Comparison of ENCODE assay signal across 8 cellular contexts in the genomic region with DNA sequence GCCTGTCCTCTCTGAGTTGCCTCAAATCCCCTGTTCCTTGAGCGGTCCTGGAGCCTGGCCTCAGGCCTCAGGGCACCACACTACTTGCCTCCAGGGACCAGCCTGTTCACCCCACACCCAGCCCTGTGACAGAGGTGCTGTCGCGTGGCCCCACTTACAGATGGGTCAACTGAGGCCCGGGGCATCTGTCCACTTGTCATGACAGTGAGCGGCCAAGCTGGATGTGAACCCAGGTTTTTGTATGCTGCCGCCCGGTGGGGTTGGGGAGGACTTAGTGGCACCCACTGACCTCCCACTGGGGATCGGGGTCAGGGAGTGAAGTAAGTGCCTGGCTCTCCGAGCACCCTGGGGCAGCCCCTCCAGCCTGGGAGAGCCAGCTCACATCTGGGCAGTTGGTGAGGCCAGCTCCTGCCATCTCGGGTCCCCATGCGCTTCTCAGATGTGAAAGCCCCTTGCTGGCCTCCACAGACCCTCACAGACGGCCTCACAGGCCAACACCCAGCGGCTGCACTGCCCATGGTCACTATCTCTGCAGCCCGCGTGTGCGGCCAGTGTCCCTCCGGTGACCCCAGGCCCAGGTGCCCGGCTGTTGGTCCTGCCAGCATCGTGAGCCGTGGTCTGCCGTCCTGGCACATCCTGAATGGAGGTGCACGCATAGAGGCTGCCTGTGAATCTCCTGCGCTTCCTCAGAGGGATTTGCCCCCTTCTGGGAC. TPM values are rescaled to one million over a fixed set of nuclear protein-coding genes. Genes with fewer than 3 reads are reported as not detected.
DNase-seq lines count a peak whose midpoint lies in the region; ATAC-seq, FAIRE-seq and TF ChIP-seq lines count a peak whose summit lies in the region.

No MANE protein-coding gene starts in this region.

- H3K9me3 ChIP-seq in mammary epithelial cell (replicated peaks; ENCODE audit: insufficient read depth, low read length), result no peaks in the 10 kb centered on the region
- H3K9me3 ChIP-seq in esophagus (ENCODE audit: control insufficient read depth in 2 of 2, insufficient read depth in 1 of 2, low read depth in 1 of 2, low read length in 1 of 2), result no peaks in the 10 kb centered on the region
- no peaks in the 10 kb centered on the region for H3K9me3 ChIP-seq in vagina

- BruUV-seq in MCF 10A (replicated peaks; lab: Mats Ljungman, UMichigan), result no TSS peak
- no TSS peak for BruUV-seq in mammary epithelial cell (replicated peaks; lab: Mats Ljungman, UMichigan)

- 88% methylated on average over 15 of the region's 23 CpGs for WGBS in mammary epithelial cell (ENCODE audit: low coverage, missing lambda C conversion rate)
- WGBS in esophagus, 2 donors, result 76 to 80% methylated on average over 23 of the region's 23 CpGs

- H3K27me3 ChIP-seq in mammary epithelial cell (ENCODE audit: insufficient read depth, low read length), result no peaks in the 10 kb centered on the region
- no peaks in the 10 kb centered on the region for H3K27me3 ChIP-seq in esophagus (ENCODE audit: control insufficient read depth in 1 of 2, insufficient read depth in 2 of 2, low read length in 2 of 2)
- H3K27me3 ChIP-seq in vagina, result no peaks in the 10 kb centered on the region

- H3K4me1 ChIP-seq in mammary epithelial cell (ENCODE audit: insufficient read depth, low read length), result peaks cover 28% of the 10 kb centered on the region
- peaks cover 2 to 39% of the 10 kb centered on the region in 2 donors for H3K4me1 ChIP-seq in esophagus (ENCODE audit: control insufficient read depth in 2 of 2, insufficient read depth in 2 of 2, low read length in 1 of 2)
- peaks cover 72% of the 10 kb centered on the region for H3K4me1 ChIP-seq in vagina

- peak overlapping the region; percentile 39 for H3K27ac Mint-ChIP-seq in MCF 10A (ENCODE audit: low read depth, unreplicated experiment)
- H3K27ac Mint-ChIP-seq in nephron, result peak overlapping the region in 2 of 3 experiments; percentile 75 to 76
- no peak overlapping the region for H3K27ac Mint-ChIP-seq in activated T-helper 2 cell treated with anti-CD3 and anti-CD28 coated beads, Interferon-gamma antibody, Interleukin-2, Interleukin-4, amounts not matched to agents 10 μg/mL and 5 μg/mL and 100 μg/mL, durations not matched to agents 14 hours and 24 hours and 36 hours

- intact Hi-C loops in MCF 10A (cut with micrococcal nuclease) (no loop called here), mammary epithelial cell (cut with micrococcal nuclease) (no loop called here), vagina (cut with DNase I) (no loop called here)
- intact Hi-C loops in activated T-helper 2 cell treated with anti-CD3 and anti-CD28 coated beads, Interferon-gamma antibody, Interleukin-2, Interleukin-4, amounts not matched to agents 10 μg/mL and 5 μg/mL and 100 μg/mL, durations not matched to agents 14 hours and 24 hours and 36 hours (cut with micrococcal nuclease), result no loop called here

- H2AFZ ChIP-seq in mammary epithelial cell (ENCODE audit: low read depth, low read length), result no peak overlapping the region

- H4K20me1 ChIP-seq in mammary epithelial cell (ENCODE audit: insufficient read depth, low read length), result no peaks in the 10 kb centered on the region

- H3K79me2 ChIP-seq in mammary epithelial cell (ENCODE audit: insufficient read depth, low read length), result no peaks in the 10 kb centered on the region

- TF ChIP-seq POLR2A in vagina (IDR thresholded peaks at IDR 0.05), result no peak
- no peak for TF ChIP-seq POLR2A in H54 (IDR thresholded peaks at IDR 0.05; ENCODE audit: low read depth, low read length)

- H3K27ac ChIP-seq in mammary epithelial cell (ENCODE audit: insufficient read depth, low read depth, low read length) (no peak overlapping the region), esophagus (ENCODE audit: low read depth in 2 of 2, low read length in 1 of 2) (peak overlapping the region; percentile 13 to 76), vagina (peak overlapping the region; percentile 88)

- no peak overlapping the region for H3K4me3 ChIP-seq in mammary epithelial cell (replicated peaks in 1 of 3; ENCODE audit: insufficient read depth in 1 of 3, low read depth in 2 of 3, low read length in 3 of 3)
- H3K4me3 ChIP-seq in esophagus (ENCODE audit: low read depth in 1 of 2, low read length in 2 of 2), result no peak overlapping the region
- peak overlapping the region; percentile 49 to 54 for H3K4me3 ChIP-seq in vagina

- peaks cover 6% of the 10 kb centered on the region for H3K36me3 Mint-ChIP-seq in MCF 10A (ENCODE audit: insufficient read depth, unreplicated experiment)
- H3K36me3 Mint-ChIP-seq in nephron (ENCODE audit: low read depth), result no peaks in the 10 kb centered on the region
- H3K36me3 Mint-ChIP-seq in activated T-helper 2 cell treated with anti-CD3 and anti-CD28 coated beads, Interferon-gamma antibody, Interleukin-2, Interleukin-4, amounts not matched to agents 10 μg/mL and 5 μg/mL and 100 μg/mL, durations not matched to agents 14 hours and 24 hours and 36 hours (ENCODE audit: low read depth), result no peaks in the 10 kb centered on the region

- dilution Hi-C loops in mammary epithelial cell (cut with HindIII; ENCODE audit: low sequenced_read_pairs), result no loop called here

- H3K36me3 ChIP-seq in mammary epithelial cell (ENCODE audit: insufficient read depth, low read length), result no peaks in the 10 kb centered on the region
- H3K36me3 ChIP-seq in esophagus (ENCODE audit: control insufficient read depth in 2 of 2, insufficient read depth in 2 of 2, low read length in 1 of 2), result no peaks in the 10 kb centered on the region
- H3K36me3 ChIP-seq in vagina, result no peaks in the 10 kb centered on the region

- H3K4me1 Mint-ChIP-seq in MCF 10A (ENCODE audit: insufficient read depth, unreplicated experiment) (peaks cover 31% of the 10 kb centered on the region), nephron (peaks cover 36% of the 10 kb centered on the region)
- H3K4me1 Mint-ChIP-seq in activated T-helper 2 cell treated with anti-CD3 and anti-CD28 coated beads, Interferon-gamma antibody, Interleukin-2, Interleukin-4, amounts not matched to agents 10 μg/mL and 5 μg/mL and 100 μg/mL, durations not matched to agents 14 hours and 24 hours and 36 hours (ENCODE audit: low read depth), result peaks cover 9% of the 10 kb centered on the region

- H3K9me3 Mint-ChIP-seq in MCF 10A (ENCODE audit: unreplicated experiment), result no peaks in the 10 kb centered on the region
- no peaks in the 10 kb centered on the region for H3K9me3 Mint-ChIP-seq in nephron
- no peaks in the 10 kb centered on the region for H3K9me3 Mint-ChIP-seq in activated T-helper 2 cell treated with anti-CD3 and anti-CD28 coated beads, Interferon-gamma antibody, Interleukin-2, Interleukin-4, amounts not matched to agents 10 μg/mL and 5 μg/mL and 100 μg/mL, durations not matched to agents 14 hours and 24 hours and 36 hours

- no peaks in the 10 kb centered on the region for H3K27me3 Mint-ChIP-seq in MCF 10A (ENCODE audit: insufficient read depth, unreplicated experiment)
- no peaks in the 10 kb centered on the region for H3K27me3 Mint-ChIP-seq in nephron (ENCODE audit: low read depth)
- no peaks in the 10 kb centered on the region for H3K27me3 Mint-ChIP-seq in activated T-helper 2 cell treated with anti-CD3 and anti-CD28 coated beads, Interferon-gamma antibody, Interleukin-2, Interleukin-4, amounts not matched to agents 10 μg/mL and 5 μg/mL and 100 μg/mL, durations not matched to agents 14 hours and 24 hours and 36 hours (ENCODE audit: low read depth)

- H3K9ac ChIP-seq in mammary epithelial cell (ENCODE audit: insufficient read depth, low read length), result no peak overlapping the region

- no peak for FAIRE-seq in H54 (lab: Jason Lieb, UNC)

- CTCF ChIA-PET in MCF 10A (lab: Yijun Ruan, JAX) (interaction anchor here (0.6 to 1.7 kb wide), 4 partner anchors 9 to 1221 kb away, joined by 3 to 8 read pairs (median 6); a partner anchor contains a TSS), mammary epithelial cell (lab: Charles Lee; ENCODE audit: low non-redundant PET) (no interaction called here)

- in situ Hi-C loops in mammary epithelial cell (cut with MboI; ENCODE audit: low sequenced_read_pairs in 2 of 2), result no loop called here

- POLR2A ChIA-PET in MCF 10A (lab: Yijun Ruan, JAX), result interaction anchor here (1.3 to 1.7 kb wide), 3 partner anchors 9 to 23 kb away, joined by 3 to 7 read pairs (median 7); a partner anchor contains a TSS

- no peak for ATAC-seq in GM21723 (IDR thresholded peaks at IDR 0.05; ENCODE audit: unreplicated experiment)

- no peak overlapping the region for H3K4me3 Mint-ChIP-seq in MCF 10A (ENCODE audit: unreplicated experiment)
- peak overlapping the region; percentile 59 to 78 (median 60) for H3K4me3 Mint-ChIP-seq in nephron
- H3K4me3 Mint-ChIP-seq in activated T-helper 2 cell treated with anti-CD3 and anti-CD28 coated beads, Interferon-gamma antibody, Interleukin-2, Interleukin-4, amounts not matched to agents 10 μg/mL and 5 μg/mL and 100 μg/mL, durations not matched to agents 14 hours and 24 hours and 36 hours (ENCODE audit: low read depth), result no peak overlapping the region

- H3K4me2 ChIP-seq in mammary epithelial cell (ENCODE audit: insufficient read depth, low read depth, low read length), result no peak overlapping the region

- DNase-seq in MCF 10A (ENCODE audit: unreplicated experiment) (no peak), mammary epithelial cell (no peak), vagina (ENCODE audit: extremely low spot score in 2 of 2) (no peak), H54 (ENCODE audit: insufficient read length, low spot score) (no peak)
- no peak for DNase-seq in activated T-helper 2 cell treated with anti-CD3 and anti-CD28 coated beads, Interferon-gamma antibody, Interleukin-2, Interleukin-4, amounts not matched to agents 10 μg/mL and 5 μg/mL and 100 μg/mL, durations not matched to agents 14 hours and 24 hours and 36 hours (ENCODE audit: low spot score)

- TF ChIP-seq CTCF in MCF 10A (IDR thresholded peaks at IDR 0.05; ENCODE audit: unreplicated experiment) (no peak), mammary epithelial cell (conservative IDR thresholded peaks at IDR 0.05 in 1 of 2, IDR thresholded peaks at IDR 0.05 in 1 of 2; ENCODE audit: extremely low read depth in 1 of 2, insufficient read depth in 1 of 2, low read depth in 1 of 2, low read length in 2 of 2) (no peak), nephron (IDR thresholded peaks at IDR 0.05; ENCODE audit: unreplicated experiment in 3 of 3) (no peak), vagina (IDR thresholded peaks at IDR 0.05) (no peak)

RNA-seq across cellular contexts. Expression of a gene that starts 9.3 kb away (rescaled TPM):
- 75.9 and 88.8 TPM in 2 replicates for total RNA-seq in MCF 10A (2022)
- total RNA-seq in mammary epithelial cell, result 10 to 100 TPM; 13.5 to 70.9 TPM
- 11.8 TPM for polyA plus RNA-seq in mammary epithelial cell
- 5.4 TPM for polyA minus RNA-seq in mammary epithelial cell
- 10 to 100 TPM; 32.9 to 44.8 TPM for polyA plus RNA-seq in esophagus
- total RNA-seq in vagina, result 92.3 TPM
- 61.5 and 63.8 TPM in 2 replicates for total RNA-seq in activated T-helper 2 cell treated with anti-CD3 and anti-CD28 coated beads, Interferon-gamma antibody, Interleukin-2, Interleukin-4, amounts not matched to agents 10 μg/mL and 5 μg/mL and 100 μg/mL, durations not matched to agents 14 hours and 24 hours and 36 hours

RNA-seq across cellular contexts. Expression of a gene that starts 24.3 kb away (rescaled TPM):
- 42.7 and 53.7 TPM in 2 replicates for total RNA-seq in MCF 10A (2022)
- 10 to 100 TPM; 27.2 to 47.8 TPM for total RNA-seq in mammary epithelial cell
- 10.5 TPM for polyA plus RNA-seq in mammary epithelial cell
- polyA minus RNA-seq in mammary epithelial cell, result 34.8 TPM
- 10 to 100 TPM; 11.5 to 12.8 TPM for polyA plus RNA-seq in esophagus
- 53.8 TPM for total RNA-seq in vagina
- 37.0 and 41.1 TPM in 2 replicates for total RNA-seq in activated T-helper 2 cell treated with anti-CD3 and anti-CD28 coated beads, Interferon-gamma antibody, Interleukin-2, Interleukin-4, amounts not matched to agents 10 μg/mL and 5 μg/mL and 100 μg/mL, durations not matched to agents 14 hours and 24 hours and 36 hours

Comparison
In these comparisons a context has a peak if more than half of its experiments do, and no peak if none do; other contexts are left out.
1. H3K4me3 Mint-ChIP-seq: peak in nephron (3 of 3); none in MCF 10A (single experiment) and activated T-helper 2 cell treated with anti-CD3 and anti-CD28 coated beads, Interferon-gamma antibody, Interleukin-2, Interleukin-4, amounts not matched to agents 10 μg/mL and 5 μg/mL and 100 μg/mL, durations not matched to agents 14 hours and 24 hours and 36 hours (single experiment).
2. H3K4me3 ChIP-seq: peak in vagina (2 of 2); none in mammary epithelial cell (0 of 3) and esophagus (0 of 2).